ENCODE assay signal across 10 cellular contexts in genomic region chr9:124239249-124240073, GRCh38. TPM values are rescaled to one million over a fixed set of nuclear protein-coding genes. Genes with fewer than 3 reads are reported as not detected.
DNase-seq lines count a peak whose midpoint lies in the region; ATAC-seq and TF ChIP-seq lines count a peak whose summit lies in the region.
"Had no signal": no experiment of that assay in that cellular context is flagged by ENCODE, and none has a peak within 500 bp of the region (broad histone marks: within the 10 kb centered on the region; RNA-seq: fewer than 3 reads in every experiment).

No MANE protein-coding gene starts in this region.

- intact Hi-C loops in activated CD8-positive, alpha-beta T cell treated with anti-CD3 and anti-CD28 coated beads for 36 hours (cut with micrococcal nuclease): no loop called here

- in situ Hi-C loops in HAP-1 (cut with MboI; ENCODE audit: low sequenced_read_pairs): no loop called here

- ATAC-seq in GM19324 (IDR thresholded peaks at IDR 0.05; ENCODE audit: low FRiP score, unreplicated experiment) (peak; percentile 67), HG03097 (IDR thresholded peaks at IDR 0.05; ENCODE audit: low FRiP score, unreplicated experiment) (peak; percentile 51)
- ATAC-seq in activated CD8-positive, alpha-beta T cell treated with anti-CD3 and anti-CD28 coated beads for 36 hours: peak; percentile 82

- no peaks in the 10 kb centered on the region for H3K36me3 Mint-ChIP-seq in activated CD8-positive, alpha-beta T cell treated with anti-CD3 and anti-CD28 coated beads for 36 hours (ENCODE audit: low read depth)

- H3K27me3 Mint-ChIP-seq in activated CD8-positive, alpha-beta T cell treated with anti-CD3 and anti-CD28 coated beads for 36 hours: peaks cover 9% of the 10 kb centered on the region

- H3K4me3 ChIP-seq in HAP-1: no peak overlapping the region

- peak overlapping the region; percentile 37 for H3K27ac Mint-ChIP-seq in activated CD8-positive, alpha-beta T cell treated with anti-CD3 and anti-CD28 coated beads for 36 hours

- CTCF ChIA-PET in activated CD8-positive, alpha-beta T cell treated with anti-CD3 and anti-CD28 coated beads for 36 hours (lab: Charles Lee): interaction anchor here (1.4 to 1.5 kb wide), 2 partner anchors 8 to 113 kb away, joined by 3 to 7 read pairs; no protein-coding TSS in a partner anchor

- H3K4me3 Mint-ChIP-seq in activated CD8-positive, alpha-beta T cell treated with anti-CD3 and anti-CD28 coated beads for 36 hours: no peak overlapping the region

- H3K9me3 ChIP-seq in HAP-1: no peaks in the 10 kb centered on the region

- peaks cover 37% of the 10 kb centered on the region for H3K4me1 Mint-ChIP-seq in activated CD8-positive, alpha-beta T cell treated with anti-CD3 and anti-CD28 coated beads for 36 hours (ENCODE audit: low read depth)

- TF ChIP-seq CTCF in activated CD8-positive, alpha-beta T cell treated with anti-CD3 and anti-CD28 coated beads for 36 hours (IDR thresholded peaks at IDR 0.05): no peak

- H3K9me3 Mint-ChIP-seq in activated CD8-positive, alpha-beta T cell treated with anti-CD3 and anti-CD28 coated beads for 36 hours: peaks cover 1% of the 10 kb centered on the region

- H3K4me1 ChIP-seq in HAP-1: no peaks in the 10 kb centered on the region

- POLR2A ChIA-PET in activated CD8-positive, alpha-beta T cell treated with anti-CD3 and anti-CD28 coated beads for 36 hours (lab: Charles Lee): interaction anchor here (0.6 to 1.2 kb wide), 2 partner anchors 8 to 37 kb away, joined by 3 to 4 read pairs; no protein-coding TSS in a partner anchor

- H3K27me3 ChIP-seq in HAP-1 (ENCODE audit: low read depth): 0 out of 2 replicates have a peak, but pooled peaks cover 2% of the 10 kb centered on the region

- H3K36me3 ChIP-seq in HAP-1 (replicated peaks): no peaks in the 10 kb centered on the region

- DNase-seq in AML-193 (lab: John Stamatoyannopoulos, UW) (peak; percentile 56 to 64), GOT3 (lab: John Stamatoyannopoulos, UW) (no peak), T-helper 1 cell (no peak), HAP-1 (ENCODE audit: low spot score in 2 of 2) (no peak), putamen (ENCODE audit: low spot score) (no peak)
- peak; percentile 69 for DNase-seq in activated CD8-positive, alpha-beta T cell treated with anti-CD3 and anti-CD28 coated beads for 36 hours
- DNase-seq: activated CD4-positive, CD25-positive, alpha-beta regulatory T cell; COR-L47 had no signal

RNA-seq across cellular contexts. Expression of gene NEK6, which starts 18.3 kb away (rescaled TPM):
- total RNA-seq in activated CD8-positive, alpha-beta T cell treated with anti-CD3 and anti-CD28 coated beads for 36 hours: 10 to 100 TPM; 20.2 to 21.8 TPM

Comparison
In these comparisons a context has a peak if more than half of its experiments do, and no peak if none do; other contexts are left out.
1. DNase-seq: peak in AML-193 (2 of 2) and activated CD8-positive, alpha-beta T cell treated with anti-CD3 and anti-CD28 coated beads for 36 hours (single experiment); none in GOT3 (single experiment), T-helper 1 cell (0 of 5), HAP-1 (0 of 2) and putamen (single experiment).
2. Peak in every context shown above with its lines, with median percentiles within 50 percentile points of each other: ATAC-seq.